Comparison of ENCODE assay signal across 22 cellular contexts in the genomic region with DNA sequence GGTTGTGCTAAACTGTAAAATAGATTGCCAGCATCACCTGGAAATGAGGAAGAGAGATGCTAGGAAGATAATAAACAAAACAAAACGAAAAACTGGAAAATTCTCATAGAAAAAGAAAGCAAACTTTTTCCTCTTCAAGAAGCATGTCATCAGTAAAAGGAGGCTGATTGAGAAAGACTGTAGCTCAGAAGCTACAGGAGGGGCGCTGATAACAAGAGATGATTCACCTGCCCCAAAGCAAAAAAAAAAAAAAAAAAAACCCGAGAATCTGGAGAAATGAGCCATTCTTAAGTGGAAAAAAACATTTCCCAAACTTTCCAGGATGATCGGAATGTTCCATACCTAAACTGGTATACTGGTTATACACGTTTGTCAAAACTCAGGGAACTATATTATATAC.
DNase-seq lines count a peak whose midpoint lies in the region; ATAC-seq and TF ChIP-seq lines count a peak whose summit lies in the region.
"Had no signal": no experiment of that assay in that cellular context is flagged by ENCODE, and none has a peak within 500 bp of the region (broad histone marks: within the 10 kb centered on the region; RNA-seq: fewer than 3 reads in every experiment).

No MANE protein-coding gene starts in this region.

- H3K9me3 Mint-ChIP-seq in stimulated activated naive CD8-positive, alpha-beta T cell treated with anti-CD3 and anti-CD28 coated beads, Interleukin-15, amount 100 ng/mL, for 72 hours: no peaks in the 10 kb centered on the region
- no peaks in the 10 kb centered on the region for H3K9me3 Mint-ChIP-seq in endodermal cell
- H3K9me3 Mint-ChIP-seq in stimulated activated naive CD8-positive, alpha-beta T cell treated with anti-CD3 and anti-CD28 coated beads, Interleukin-15, Interleukin-2, amounts not matched to agents 100 ng/mL and 50 ng/mL, for 24 hours: no peaks in the 10 kb centered on the region
- H3K9me3 Mint-ChIP-seq: CD4-positive, alpha-beta memory T cell; immature natural killer cell had no signal

- TF ChIP-seq CTCF in RWPE1 (conservative IDR thresholded peaks at IDR 0.05; ENCODE audit: low read depth) (no peak), endodermal cell (conservative IDR thresholded peaks at IDR 0.05) (no peak), prostate gland (IDR thresholded peaks at IDR 0.05) (no peak)

- H3K9ac ChIP-seq in endodermal cell (ENCODE audit: extremely low read depth, low read length, poor library complexity, severe bottlenecking): peak overlapping the region; percentile 9
- H3K9ac ChIP-seq: KMS-11 had no signal

- POLR2A ChIA-PET in RWPE1 (lab: Yijun Ruan, JAX; ENCODE audit: low non-redundant PET): no interaction called here

- intact Hi-C loops in prostate gland (cut with DNase I): no loop called here

- H3K4me3 ChIP-seq in endodermal cell (ENCODE audit: low read length): no peak overlapping the region
- no peak overlapping the region for H3K4me3 ChIP-seq in prostate gland
- H3K4me3 ChIP-seq: adrenal gland, lower lobe of right lung, pancreas, tibial nerve had no signal

- no peak overlapping the region for H3K4me3 Mint-ChIP-seq in stimulated activated naive CD8-positive, alpha-beta T cell treated with anti-CD3 and anti-CD28 coated beads, Interleukin-15, amount 100 ng/mL, for 72 hours
- no peak overlapping the region for H3K4me3 Mint-ChIP-seq in endodermal cell
- H3K4me3 Mint-ChIP-seq in stimulated activated naive CD8-positive, alpha-beta T cell treated with anti-CD3 and anti-CD28 coated beads, Interleukin-15, Interleukin-2, amounts not matched to agents 100 ng/mL and 50 ng/mL, for 24 hours: peak overlapping the region; percentile 26
- H3K4me3 Mint-ChIP-seq: CD4-positive, alpha-beta memory T cell; immature natural killer cell; stimulated activated naive B cell treated with anti-CD40 and anti-IgM and Interleukin-4, amounts not matched to agents 10 μg/mL and 1 μg/mL and 100 μg/mL, for 72 hours had no signal

- peak overlapping the region in 1 of 2 donors; percentile 44 for H3K27ac Mint-ChIP-seq in stimulated activated naive CD8-positive, alpha-beta T cell treated with anti-CD3 and anti-CD28 coated beads, Interleukin-15, amount 100 ng/mL, for 72 hours
- H3K27ac Mint-ChIP-seq in endodermal cell: peak overlapping the region; percentile 18
- peak overlapping the region; percentile 83 for H3K27ac Mint-ChIP-seq in stimulated activated naive CD8-positive, alpha-beta T cell treated with anti-CD3 and anti-CD28 coated beads, Interleukin-15, Interleukin-2, amounts not matched to agents 100 ng/mL and 50 ng/mL, for 24 hours
- H3K27ac Mint-ChIP-seq: CD4-positive, alpha-beta memory T cell; immature natural killer cell; stimulated activated naive B cell treated with anti-CD40 and anti-IgM and Interleukin-4, amounts not matched to agents 10 μg/mL and 1 μg/mL and 100 μg/mL, for 72 hours had no signal

- H3K36me3 Mint-ChIP-seq in endodermal cell (ENCODE audit: low read depth): no peaks in the 10 kb centered on the region
- peaks cover 12% of the 10 kb centered on the region for H3K36me3 Mint-ChIP-seq in stimulated activated naive CD8-positive, alpha-beta T cell treated with anti-CD3 and anti-CD28 coated beads, Interleukin-15, Interleukin-2, amounts not matched to agents 100 ng/mL and 50 ng/mL, for 24 hours (ENCODE audit: low read depth)

- WGBS in endodermal cell (ENCODE audit: insufficient coverage in 1 of 2, insufficient read length in 1 of 2), 2 experiments: 82 to 100% methylated on average over 2 to 5 of the region's 5 CpGs
- 80% methylated on average over 5 of the region's 5 CpGs for WGBS in prostate gland

- H3K27me3 Mint-ChIP-seq in stimulated activated naive CD8-positive, alpha-beta T cell treated with anti-CD3 and anti-CD28 coated beads, Interleukin-15, amount 100 ng/mL, for 72 hours: no peaks in the 10 kb centered on the region
- H3K27me3 Mint-ChIP-seq in endodermal cell (ENCODE audit: insufficient read depth): no peaks in the 10 kb centered on the region
- H3K27me3 Mint-ChIP-seq in stimulated activated naive CD8-positive, alpha-beta T cell treated with anti-CD3 and anti-CD28 coated beads, Interleukin-15, Interleukin-2, amounts not matched to agents 100 ng/mL and 50 ng/mL, for 24 hours: no peaks in the 10 kb centered on the region
- H3K27me3 Mint-ChIP-seq: CD4-positive, alpha-beta memory T cell; stimulated activated naive B cell treated with anti-CD40 and anti-IgM and Interleukin-4, amounts not matched to agents 10 μg/mL and 1 μg/mL and 100 μg/mL, for 72 hours had no signal

- H3K27me3 ChIP-seq in endodermal cell (ENCODE audit: control insufficient read depth, insufficient read depth, low read length, poor library complexity, severe bottlenecking): no peaks in the 10 kb centered on the region
- H3K27me3 ChIP-seq in prostate gland (replicated peaks; ENCODE audit: insufficient read depth): no peaks in the 10 kb centered on the region
- H3K27me3 ChIP-seq: adrenal gland, pancreas, tibial nerve had no signal

- CTCF ChIA-PET in RWPE1 (lab: Yijun Ruan, JAX): no interaction called here

- H3K36me3 ChIP-seq in endodermal cell (ENCODE audit: control insufficient read depth, insufficient read depth, low read length) (no peaks in the 10 kb centered on the region), prostate gland (no peaks in the 10 kb centered on the region)
- H3K36me3 ChIP-seq: adrenal gland, lower lobe of right lung, pancreas, tibial nerve had no signal

- no peak for DNase-seq in stimulated activated naive CD8-positive, alpha-beta T cell treated with anti-CD3 and anti-CD28 coated beads, Interleukin-15, Interleukin-2, amounts not matched to agents 100 U/mL and 50 U/mL, for 24 hours
- DNase-seq in stimulated activated naive CD8-positive, alpha-beta T cell treated with anti-CD3 and anti-CD28 coated beads, Interleukin-15, amount 100 ng/mL, for 72 hours: no peak
- DNase-seq in RWPE1 (ENCODE audit: low spot score) (peak; percentile 54), endodermal cell (no peak), prostate gland (ENCODE audit: low spot score) (no peak), substantia nigra (lab: John Stamatoyannopoulos, UW) (no peak)
- DNase-seq: CD4-positive, alpha-beta memory T cell; central memory CD4-positive, alpha-beta T cell; DMS79 treated with DMSO at 0.1 percent for 48 hours; immature natural killer cell; lower lobe of right lung; NCI-H524 treated with DMSO at 0.1 percent for 48 hours; pancreas; SHP77; stimulated activated naive B cell treated with anti-CD40 and anti-IgM and Interleukin-4, amounts not matched to agents 10 μg/mL and 1 μg/mL and 100 μg/mL, for 72 hours; T-helper 1 cell had no signal

- H3K4me1 Mint-ChIP-seq in stimulated activated naive CD8-positive, alpha-beta T cell treated with anti-CD3 and anti-CD28 coated beads, Interleukin-15, amount 100 ng/mL, for 72 hours: peaks cover 36% of the 10 kb centered on the region
- H3K4me1 Mint-ChIP-seq in endodermal cell: peaks cover 20% of the 10 kb centered on the region
- peaks cover 48% of the 10 kb centered on the region for H3K4me1 Mint-ChIP-seq in stimulated activated naive CD8-positive, alpha-beta T cell treated with anti-CD3 and anti-CD28 coated beads, Interleukin-15, Interleukin-2, amounts not matched to agents 100 ng/mL and 50 ng/mL, for 24 hours (ENCODE audit: low read depth)
- H3K4me1 Mint-ChIP-seq: stimulated activated naive B cell treated with anti-CD40 and anti-IgM and Interleukin-4, amounts not matched to agents 10 μg/mL and 1 μg/mL and 100 μg/mL, for 72 hours had no signal

- no peak for TF ChIP-seq POLR2A in prostate gland (IDR thresholded peaks at IDR 0.05)

- H3K27ac ChIP-seq in RWPE1: no peak overlapping the region
- H3K27ac ChIP-seq in endodermal cell (ENCODE audit: low read depth, low read length): no peak overlapping the region
- no peak overlapping the region for H3K27ac ChIP-seq in prostate gland
- H3K27ac ChIP-seq in substantia nigra (ENCODE audit: low read depth, low read length, poor library complexity, severe bottlenecking): no peak overlapping the region
- H3K27ac ChIP-seq: adrenal gland, KMS-11, lower lobe of right lung, pancreas had no signal

- no peaks in the 10 kb centered on the region for H3K4me1 ChIP-seq in endodermal cell (ENCODE audit: control insufficient read depth, insufficient read depth, low read length)
- H3K4me1 ChIP-seq in prostate gland (replicated peaks): no peaks in the 10 kb centered on the region
- H3K4me1 ChIP-seq: adrenal gland, pancreas had no signal

- H3K9me3 ChIP-seq in endodermal cell (ENCODE audit: control insufficient read depth, low read length) (no peaks in the 10 kb centered on the region), prostate gland (no peaks in the 10 kb centered on the region)
- H3K9me3 ChIP-seq: adrenal gland, lower lobe of right lung, pancreas, tibial nerve had no signal

- ATAC-seq in stimulated activated naive CD8-positive, alpha-beta T cell treated with anti-CD3 and anti-CD28 coated beads, Interleukin-15, Interleukin-2, amounts not matched to agents 100 U/mL and 50 U/mL, for 24 hours: peak; percentile 65
- ATAC-seq in stimulated activated naive CD8-positive, alpha-beta T cell treated with anti-CD3 and anti-CD28 coated beads, Interleukin-15, amount 100 ng/mL, for 72 hours: no peak
- no peak for ATAC-seq in HG02885 (IDR thresholded peaks at IDR 0.05; ENCODE audit: poor library complexity, unreplicated experiment)
- ATAC-seq: lower lobe of right lung; pancreas; sciatic nerve; stimulated activated naive B cell treated with anti-CD40 and anti-IgM and Interleukin-4, amounts not matched to agents 10 μg/mL and 1 μg/mL and 100 μg/mL, for 72 hours had no signal
